In the genomic region with DNA sequence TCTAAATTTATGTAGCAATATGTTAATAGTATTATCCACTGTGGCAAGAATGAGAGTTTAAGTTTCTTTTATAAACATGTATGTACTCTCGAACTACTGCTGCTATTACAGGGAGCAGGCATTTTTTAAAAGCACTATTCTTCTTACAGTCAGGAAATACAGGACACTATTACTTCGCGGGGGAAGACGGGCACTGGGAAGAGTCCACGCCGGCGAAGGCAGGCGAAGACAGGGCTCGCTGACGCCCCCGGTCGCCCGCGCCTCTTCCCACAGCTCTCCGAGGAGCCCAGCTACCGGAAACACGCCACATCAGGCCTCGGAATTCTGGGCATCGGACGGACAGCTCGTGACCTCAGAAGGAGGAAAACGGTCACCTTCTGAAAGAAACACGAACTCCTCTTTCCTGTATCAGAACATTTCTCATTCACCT, we compare ENCODE assay signal across 8 cellular contexts.
DNase-seq lines count a peak whose midpoint lies in the region; ATAC-seq and TF ChIP-seq lines count a peak whose summit lies in the region.

No MANE protein-coding gene starts in this region.

- ATAC-seq in GM18498 (IDR thresholded peaks at IDR 0.05; ENCODE audit: unreplicated experiment) = peak; percentile 14
- ATAC-seq in HG03060 (IDR thresholded peaks at IDR 0.05; ENCODE audit: low read depth, unreplicated experiment) = peak; percentile 8

- no peak overlapping the region for H2BK120ac ChIP-seq in neuronal stem cell (ENCODE audit: low read depth, low read length)

- H3K14ac ChIP-seq in neuronal stem cell (ENCODE audit: low read length) = no peak overlapping the region

- H3K23ac ChIP-seq in neuronal stem cell (ENCODE audit: low read depth, low read length, poor library complexity) = no peak overlapping the region

- peaks cover 5% of the 10 kb centered on the region for H3K9me3 Mint-ChIP-seq in activated naive CD8-positive, alpha-beta T cell treated with anti-CD3 and anti-CD28 coated beads for 36 hours
- peaks cover 5% of the 10 kb centered on the region for H3K9me3 Mint-ChIP-seq in glutamatergic neuron (ENCODE audit: unreplicated experiment)

- peak overlapping the region; percentile 64 for H3K9ac ChIP-seq in neuronal stem cell (ENCODE audit: low read depth, low read length, poor library complexity)

- no peak overlapping the region for H2BK12ac ChIP-seq in neuronal stem cell (ENCODE audit: low read length)

- no peak overlapping the region for H3K4ac ChIP-seq in neuronal stem cell (ENCODE audit: low read length)

- peak overlapping the region; percentile 62 for H3K4me2 ChIP-seq in neuronal stem cell (ENCODE audit: insufficient read depth, low read length, poor library complexity, severe bottlenecking)

- no peaks in the 10 kb centered on the region for H3K27me3 Mint-ChIP-seq in activated naive CD8-positive, alpha-beta T cell treated with anti-CD3 and anti-CD28 coated beads for 36 hours
- H3K27me3 Mint-ChIP-seq in glutamatergic neuron (ENCODE audit: unreplicated experiment) = peaks cover 3% of the 10 kb centered on the region

- H3K79me1 ChIP-seq in neuronal stem cell (ENCODE audit: low read depth, low read length) = no peaks in the 10 kb centered on the region

- peaks cover 17% of the 10 kb centered on the region for H3K4me1 Mint-ChIP-seq in activated naive CD8-positive, alpha-beta T cell treated with anti-CD3 and anti-CD28 coated beads for 36 hours
- no peaks in the 10 kb centered on the region for H3K4me1 Mint-ChIP-seq in glutamatergic neuron (ENCODE audit: low read depth, unreplicated experiment)

- peak overlapping the region; percentile 93 for H2AFZ ChIP-seq in neuronal stem cell (ENCODE audit: low read length)

- no peak overlapping the region for H2BK15ac ChIP-seq in neuronal stem cell (ENCODE audit: low read length)

- H3K4me1 ChIP-seq in neuronal stem cell (ENCODE audit: control insufficient read depth in 2 of 2, insufficient read depth in 1 of 2, low read depth in 1 of 2, low read length in 2 of 2) = peaks cover 1 to 4% of the 10 kb centered on the region in 2 donors

- WGBS in neuronal stem cell (ENCODE audit: extremely low coverage in 2 of 2, insufficient read length in 2 of 2, insufficient replicate concordance in 1 of 2), 2 donors = no CpG with 5 or more reads among the region's 23 CpGs

- H3K36me3 Mint-ChIP-seq in activated naive CD8-positive, alpha-beta T cell treated with anti-CD3 and anti-CD28 coated beads for 36 hours = peaks cover 8% of the 10 kb centered on the region
- no peaks in the 10 kb centered on the region for H3K36me3 Mint-ChIP-seq in glutamatergic neuron (ENCODE audit: unreplicated experiment)

- TF ChIP-seq CTCF in AG10803 (conservative IDR thresholded peaks at IDR 0.05; ENCODE audit: low read length) (peak; percentile 33), glutamatergic neuron (IDR thresholded peaks at IDR 0.05; ENCODE audit: partially characterized antibody, unreplicated experiment) (no peak)

- H2AK5ac ChIP-seq in neuronal stem cell (ENCODE audit: low read depth, low read length) = no peak overlapping the region

- DNase-seq in AG10803 (ENCODE audit: low read depth) (peak; percentile 80), NCI-H226 (peak; percentile 89), glutamatergic neuron (peak; percentile 78), neuronal stem cell (ENCODE audit: low spot score) (no peak)
- no peak for DNase-seq in activated naive CD8-positive, alpha-beta T cell treated with anti-CD3 and anti-CD28 coated beads for 36 hours
- DNase-seq in activated CD8-positive, alpha-beta memory T cell treated with anti-CD3 and anti-CD28 coated beads, Interleukin-2, amount 50 U/mL, for 48 hours = no peak

- peak overlapping the region; percentile 91 for H3K4me3 Mint-ChIP-seq in activated naive CD8-positive, alpha-beta T cell treated with anti-CD3 and anti-CD28 coated beads for 36 hours
- peak overlapping the region; percentile 96 for H3K4me3 Mint-ChIP-seq in glutamatergic neuron (ENCODE audit: unreplicated experiment)

- no peaks in the 10 kb centered on the region for H3K27me3 ChIP-seq in neuronal stem cell (ENCODE audit: control insufficient read depth in 3 of 3, insufficient read depth in 3 of 3, low read depth in 1 of 3, low read length in 3 of 3)

- H3K27ac Mint-ChIP-seq in activated naive CD8-positive, alpha-beta T cell treated with anti-CD3 and anti-CD28 coated beads for 36 hours = peak overlapping the region; percentile 94
- peak overlapping the region; percentile 93 for H3K27ac Mint-ChIP-seq in glutamatergic neuron (ENCODE audit: unreplicated experiment)

- H3K36me3 ChIP-seq in neuronal stem cell (replicated peaks in 1 of 2; ENCODE audit: control insufficient read depth in 2 of 2, insufficient read depth in 2 of 2, low read length in 2 of 2) = no peaks in the 10 kb centered on the region

- no peak overlapping the region for H4K91ac ChIP-seq in neuronal stem cell (ENCODE audit: low read depth, low read length, poor library complexity)

- H3K4me3 ChIP-seq in AG10803 (ENCODE audit: low read length) = peak overlapping the region; percentile 92
- peak overlapping the region; percentile 64 to 78 for H3K4me3 ChIP-seq in neuronal stem cell (ENCODE audit: low read length in 2 of 2)

- H3K27ac ChIP-seq in neuronal stem cell (replicated peaks; ENCODE audit: low read length) = peak overlapping the region; percentile 92

- H4K8ac ChIP-seq in neuronal stem cell (ENCODE audit: low read depth, low read length) = no peak overlapping the region

- H3K9me3 ChIP-seq in neuronal stem cell (replicated peaks in 1 of 2; ENCODE audit: control insufficient read depth in 2 of 2, insufficient read depth in 1 of 2, low read depth in 1 of 2, low read length in 2 of 2) = no peaks in the 10 kb centered on the region

- peak overlapping the region; percentile 6 for H3K18ac ChIP-seq in neuronal stem cell (ENCODE audit: low read length)

- H2BK5ac ChIP-seq in neuronal stem cell (ENCODE audit: low read length) = no peak overlapping the region

Comparison
In these comparisons a context has a peak if more than half of its experiments do, and no peak if none do; other contexts are left out.
1. DNase-seq: peak in AG10803 (single experiment), NCI-H226 (single experiment) and glutamatergic neuron (single experiment); none in activated naive CD8-positive, alpha-beta T cell treated with anti-CD3 and anti-CD28 coated beads for 36 hours (single experiment), neuronal stem cell (single experiment) and activated CD8-positive, alpha-beta memory T cell treated with anti-CD3 and anti-CD28 coated beads, Interleukin-2, amount 50 U/mL, for 48 hours (single experiment).